In the genomic region with DNA sequence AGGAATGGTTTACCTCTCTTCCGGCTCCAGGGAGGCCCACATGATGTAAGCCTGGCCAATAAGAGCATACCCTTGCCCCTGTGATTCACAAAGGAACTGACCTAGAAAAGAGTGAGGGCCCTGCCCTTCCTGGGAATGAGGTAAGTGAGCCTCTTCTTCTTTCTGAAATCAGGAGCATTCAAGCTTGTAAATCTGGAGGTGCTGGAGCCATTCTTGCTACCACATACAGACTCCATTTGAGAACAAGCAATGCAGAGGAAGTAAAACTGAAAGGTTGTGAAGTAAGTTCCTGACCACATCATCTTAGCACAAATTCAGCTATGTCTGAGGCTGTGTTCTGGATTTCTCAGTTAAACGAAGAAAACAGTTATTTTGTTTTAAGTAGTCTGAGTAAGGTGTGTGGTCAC, we compare ENCODE assay signal across 14 cellular contexts.
DNase-seq lines count a peak whose midpoint lies in the region; ATAC-seq and TF ChIP-seq lines count a peak whose summit lies in the region.
"Had no signal": no experiment of that assay in that cellular context is flagged by ENCODE, and none has a peak within 500 bp of the region (broad histone marks: within the 10 kb centered on the region; RNA-seq: fewer than 3 reads in every experiment).

No MANE protein-coding gene starts in this region.

- H3K4me1 ChIP-seq in PC-3 (ENCODE audit: insufficient read depth, low read length) (peaks cover 18% of the 10 kb centered on the region), rectal smooth muscle tissue (ENCODE audit: control insufficient read depth, insufficient read depth, low read length) (peaks cover 34% of the 10 kb centered on the region), thyroid gland (no peaks in the 10 kb centered on the region)

- no TSS peak for BruUV-seq in PC-3 (replicated peaks; lab: Mats Ljungman, UMichigan)

- DNase-seq in PC-3 (no peak), OCI-M1 (lab: John Stamatoyannopoulos, UW) (no peak), thyroid gland (no peak), NCI-H524 treated with DMSO at 0.1 percent for 48 hours (lab: John Stamatoyannopoulos, UW) (no peak), NCI-H226 (no peak)
- DNase-seq: Calu3, hypothalamus, naive B cell, NCI-H446 treated with DMSO at 0.1 percent for 48 hours, T1000 had no signal

- TF ChIP-seq CTCF in PC-3 (conservative IDR thresholded peaks at IDR 0.05; ENCODE audit: low read depth, low read length) (no peak), thyroid gland (IDR thresholded peaks at IDR 0.05) (no peak)

- CTCF ChIA-PET in PC-3 (lab: Charles Lee): no interaction called here

- no peaks in the 10 kb centered on the region for H3K9me2 ChIP-seq in PC-3 (replicated peaks; ENCODE audit: low read length)

- H3F3A ChIP-seq in PC-3 (ENCODE audit: low read length, unreplicated experiment): no peaks in the 10 kb centered on the region

- intact Hi-C loops in PC-3 (cut with micrococcal nuclease) (loop anchor here (2.0 kb wide), 1 partner anchor 48 kb away; no protein-coding TSS in a partner anchor), thyroid gland (cut with DNase I) (no loop called here)

- POLR2A ChIA-PET in PC-3 (lab: Charles Lee; ENCODE audit: unreplicated experiment): interaction anchor here (0.6 kb wide), 1 partner anchor 683 kb away, joined by 3 read pairs; no protein-coding TSS in a partner anchor

- H3K27me3 ChIP-seq in PC-3 (ENCODE audit: low read length): no peaks in the 10 kb centered on the region
- H3K27me3 ChIP-seq in rectal smooth muscle tissue (ENCODE audit: control insufficient read depth, insufficient read depth, low read length): no peaks in the 10 kb centered on the region
- H3K27me3 ChIP-seq in thyroid gland: no peaks in the 10 kb centered on the region

- no peak overlapping the region for H3K9ac ChIP-seq in PC-3 (ENCODE audit: low read length)
- H3K9ac ChIP-seq in rectal smooth muscle tissue (ENCODE audit: low read length): no peak overlapping the region

- TF ChIP-seq POLR2A in thyroid gland (IDR thresholded peaks at IDR 0.05): no peak

- H3K36me3 ChIP-seq in PC-3 (ENCODE audit: low read depth, low read length) (peaks cover 5% of the 10 kb centered on the region; the same call in 1 of the 2 replicates), rectal smooth muscle tissue (ENCODE audit: control insufficient read depth, insufficient read depth, low read length) (no peaks in the 10 kb centered on the region), thyroid gland (no peaks in the 10 kb centered on the region)

- 89 to 92% methylated on average over 2 of the region's 2 CpGs for WGBS in thyroid gland, 2 donors

- peak; percentile 84 for ATAC-seq in GM18867 (IDR thresholded peaks at IDR 0.05; ENCODE audit: unreplicated experiment)
- ATAC-seq in HG02885 (IDR thresholded peaks at IDR 0.05; ENCODE audit: poor library complexity, unreplicated experiment): peak; percentile 91
- ATAC-seq in PC-3: peak; percentile 14
- ATAC-seq: HepG2 had no signal

- no peak overlapping the region for H3K27ac ChIP-seq in PC-3 (ENCODE audit: low read length)
- H3K27ac ChIP-seq in rectal smooth muscle tissue (ENCODE audit: low read depth, low read length): peak overlapping the region; percentile 60
- no peak overlapping the region for H3K27ac ChIP-seq in thyroid gland

- H3K4me3 ChIP-seq in PC-3 (ENCODE audit: low read length): no peak overlapping the region
- no peak overlapping the region for H3K4me3 ChIP-seq in rectal smooth muscle tissue (ENCODE audit: low read length)
- no peak overlapping the region for H3K4me3 ChIP-seq in thyroid gland (replicated peaks in 1 of 3)

- H3K79me2 ChIP-seq in PC-3 (ENCODE audit: low read length): no peaks in the 10 kb centered on the region

- H3K4me2 ChIP-seq in PC-3 (ENCODE audit: low read length): no peak overlapping the region

- H3K9me3 ChIP-seq in PC-3 (ENCODE audit: low read length) (no peaks in the 10 kb centered on the region), thyroid gland (no peaks in the 10 kb centered on the region)

- no peak overlapping the region for H2AFZ ChIP-seq in PC-3 (ENCODE audit: low read length)

- H4K20me1 ChIP-seq in PC-3 (ENCODE audit: low read length): no peaks in the 10 kb centered on the region

Comparison
In these comparisons a context has a peak if more than half of its experiments do, and no peak if none do; other contexts are left out.
1. ATAC-seq: peak in every context shown above with its lines; median percentile 91 in HG02885; 84 in GM18867; 14 in PC-3.